ENCODE assay signal across 1 cellular context in the genomic region with DNA sequence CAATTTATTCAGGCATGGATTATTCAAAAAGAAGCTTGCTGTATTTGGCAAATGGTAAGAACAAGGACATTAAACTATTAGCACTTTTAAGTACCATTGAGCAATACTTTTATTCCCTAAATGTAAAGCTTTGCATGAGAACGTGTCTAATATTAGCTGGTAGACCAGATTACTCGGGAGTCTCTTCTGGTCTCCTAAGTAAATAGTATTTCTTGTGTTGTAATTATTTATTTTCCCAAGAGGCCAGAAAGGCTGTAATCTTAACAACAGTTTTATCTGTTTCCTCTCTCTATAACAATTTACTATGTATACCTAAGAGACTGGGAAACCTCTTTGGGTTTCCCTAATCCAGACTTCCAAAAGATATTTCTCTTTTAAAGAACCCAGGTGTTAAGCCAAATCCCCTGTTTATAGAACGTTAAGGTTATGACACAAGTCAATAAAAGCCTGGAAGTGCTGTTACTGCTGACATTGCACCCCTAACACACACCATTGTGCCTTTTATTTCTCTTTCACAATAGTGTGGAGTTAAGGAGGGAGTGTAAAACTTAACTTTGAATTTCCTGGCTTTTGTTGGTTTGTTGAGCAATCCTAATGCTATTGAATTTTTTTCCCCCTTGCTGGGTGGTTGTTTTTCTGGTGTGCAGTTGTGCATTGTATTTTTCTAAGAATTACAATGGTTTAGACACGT.
A peak's percentile ranks its signal among the peaks of the same experiment; 100 is the strongest.
TF ChIP-seq lines count a peak whose summit lies in the region.

No MANE protein-coding gene starts in this region.

TF ChIP-seq in HEK293, 187 proteins besides CTCF, POLR2A, EP300 and RAD21 (continued from another document):
- TF ChIP-seq YY1 (tag by site-specific recombination; IDR thresholded peaks at IDR 0.05) (no peak), ZNF335 (tag by site-specific recombination; conservative IDR thresholded peaks at IDR 0.05) (0 out of 2 replicates have a peak, but pooled peaks have one; percentile 9), ZNF768 (tag by site-specific recombination; IDR thresholded peaks at IDR 0.05) (no peak), SALL2 (tag by site-specific recombination; IDR thresholded peaks at IDR 0.05; ENCODE audit: borderline replicate concordance) (no peak), TRIM28 (IDR thresholded peaks at IDR 0.05; ENCODE audit: borderline replicate concordance, low read length) (peak; percentile 54; the same call in 1 of the 2 replicates), ZNF157 (tag by site-specific recombination; IDR thresholded peaks at IDR 0.05) (no peak), ZFP37 (tag by site-specific recombination; IDR thresholded peaks at IDR 0.05) (no peak), ZNF366 (tag by site-specific recombination; conservative IDR thresholded peaks at IDR 0.05) (no peak), ZNF223 (tag by site-specific recombination; IDR thresholded peaks at IDR 0.05) (no peak), ZNF48 (tag by site-specific recombination; IDR thresholded peaks at IDR 0.05) (no peak)
